ENCODE assay signal across 9 cellular contexts in genomic region chr6:31948753-31949413, GRCh38. TPM values are rescaled to one million over a fixed set of nuclear protein-coding genes. Genes with fewer than 3 reads are reported as not detected.
DNase-seq lines count a peak whose midpoint lies in the region; ATAC-seq and TF ChIP-seq lines count a peak whose summit lies in the region.
"Had no signal": no experiment of that assay in that cellular context is flagged by ENCODE, and none has a peak within 500 bp of the region (broad histone marks: within the 10 kb centered on the region; RNA-seq: fewer than 3 reads in every experiment).

No MANE protein-coding gene starts in this region.

- H3K4me3 ChIP-seq in astrocyte of the spinal cord (ENCODE audit: low read depth, low read length): no peak overlapping the region
- H3K4me3 ChIP-seq: gastroesophageal sphincter, right atrium auricular region had no signal

- in situ Hi-C loops in astrocyte of the spinal cord (cut with HindIII; ENCODE audit: low sequenced_read_pairs): no loop called here

- DNase-seq in HK-2 (ENCODE audit: unreplicated experiment): peak; percentile 76
- DNase-seq in astrocyte of the spinal cord (ENCODE audit: low read depth, low spot score): peak; percentile 17
- no peak for DNase-seq in omental fat pad (ENCODE audit: low spot score)
- no peak for DNase-seq in NK-92 (lab: John Stamatoyannopoulos, UW; ENCODE audit: unreplicated experiment)
- no peak for DNase-seq in AG08396 (ENCODE audit: low spot score)
- DNase-seq: NCI-H82 had no signal

- TF ChIP-seq CTCF in astrocyte of the spinal cord (IDR thresholded peaks at IDR 0.05; ENCODE audit: low read depth, low read length) (no peak), omental fat pad (IDR thresholded peaks at IDR 0.05) (no peak)

- ATAC-seq in omental fat pad (ENCODE audit: low FRiP score) (peak; percentile 5), HG03565 (IDR thresholded peaks at IDR 0.05; ENCODE audit: unreplicated experiment) (no peak)
- ATAC-seq: gastroesophageal sphincter had no signal

RNA-seq across cellular contexts. Expression of gene CFB, which starts 3.0 kb away (rescaled TPM):
- 1,000 to 10,000 TPM in 1 of 4 donors, 100 to 1,000 TPM in 2, 10 to 100 TPM in 1; 16.7 to 1,024 (median 264) TPM for total RNA-seq in omental fat pad

RNA-seq across cellular contexts. Expression of gene NELFE, which starts 9.9 kb away (rescaled TPM):
- total RNA-seq in omental fat pad: 10 to 100 TPM; 67.0 to 94.0 (median 75.0) TPM

RNA-seq across cellular contexts. Expression of gene SKIC2, which starts 10.1 kb away (rescaled TPM):
- 10 to 100 TPM; 31.3 to 50.8 (median 44.8) TPM for total RNA-seq in omental fat pad

RNA-seq across cellular contexts. Expression of gene C2, which starts 21.4 kb away (rescaled TPM):
- 10 to 100 TPM; 30.6 to 96.1 (median 46.0) TPM for total RNA-seq in omental fat pad

RNA-seq across cellular contexts. Expression of gene DXO, which starts 23.1 kb away (rescaled TPM):
- 10 to 100 TPM; 15.6 to 19.9 (median 18.4) TPM for total RNA-seq in omental fat pad

Comparison
In these comparisons a context has a peak if more than half of its experiments do, and no peak if none do; other contexts are left out.
1. DNase-seq: peak in HK-2 (single experiment) and astrocyte of the spinal cord (single experiment); none in omental fat pad (single experiment), NK-92 (single experiment) and AG08396 (single experiment).